9 cellular contexts compared by ENCODE assay signal in the genomic region with DNA sequence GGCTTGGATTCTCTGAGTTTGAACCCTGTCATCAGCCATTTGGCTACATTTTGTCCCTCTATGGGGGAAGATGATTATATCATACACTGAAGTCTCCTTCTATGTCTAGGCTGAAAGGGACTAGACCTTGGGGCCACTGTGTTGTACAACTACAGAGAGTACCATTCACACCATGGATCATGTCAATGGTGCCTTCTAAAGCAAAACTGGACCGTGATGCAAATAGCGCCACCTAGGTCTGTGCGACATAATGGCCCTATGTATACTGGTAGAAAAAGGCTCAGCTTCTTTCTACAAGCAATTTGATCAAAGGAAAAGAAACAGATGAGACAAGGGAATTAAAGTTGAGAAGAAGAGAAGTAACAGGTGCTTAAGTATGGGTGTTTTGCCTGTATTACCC.
A peak's percentile ranks its signal among the peaks of the same experiment; 100 is the strongest.
DNase-seq lines count a peak whose midpoint lies in the region; TF ChIP-seq lines count a peak whose summit lies in the region.
"Had no signal": no experiment of that assay in that cellular context is flagged by ENCODE, and none has a peak within 500 bp of the region (broad histone marks: within the 10 kb centered on the region; RNA-seq: fewer than 3 reads in every experiment).

No MANE protein-coding gene starts in this region.

- TF ChIP-seq CTCF in epithelial cell of proximal tubule (conservative IDR thresholded peaks at IDR 0.05; ENCODE audit: low read depth, low read length): peak; percentile 59

- peak; percentile 15 for DNase-seq in NCI-H2196 (lab: John Stamatoyannopoulos, UW; ENCODE audit: unreplicated experiment)
- no peak for DNase-seq in NCI-H2196 treated with DMSO at 0.1 percent for 48 hours (lab: John Stamatoyannopoulos, UW; ENCODE audit: unreplicated experiment)
- peak; percentile 2 for DNase-seq in NCI-H82 treated with DMSO at 0.1 percent for 48 hours (lab: John Stamatoyannopoulos, UW; ENCODE audit: unreplicated experiment)
- DNase-seq in epithelial cell of proximal tubule (ENCODE audit: low read depth): no peak
- DNase-seq in stimulated activated CD4-positive, alpha-beta T cell treated with anti-CD3 and anti-CD28 coated beads, Interleukin-1b, Interleukin-23, amount 100 ng/mL, for 48 hours: peak; percentile 26
- DNase-seq in occipital lobe (lab: John Stamatoyannopoulos, UW): no peak
- no peak for DNase-seq in T-helper 9 cell
- no peak for DNase-seq in SW480 (ENCODE audit: low spot score)

- H3K4me3 ChIP-seq in epithelial cell of proximal tubule (ENCODE audit: low read depth, low read length): no peak overlapping the region
- H3K4me3 ChIP-seq: SK-N-MC had no signal

Comparison
In these comparisons a context has a peak if more than half of its experiments do, and no peak if none do; other contexts are left out.
1. DNase-seq: peak in NCI-H2196 (single experiment), NCI-H82 treated with DMSO at 0.1 percent for 48 hours (single experiment) and stimulated activated CD4-positive, alpha-beta T cell treated with anti-CD3 and anti-CD28 coated beads, Interleukin-1b, Interleukin-23, amount 100 ng/mL, for 48 hours (single experiment); none in NCI-H2196 treated with DMSO at 0.1 percent for 48 hours (single experiment), epithelial cell of proximal tubule (single experiment), occipital lobe (single experiment), T-helper 9 cell (single experiment) and SW480 (single experiment).